In genomic region chr11:128152796-128153696, GRCh38 we compare ENCODE assay signal across 23 cellular contexts.
DNase-seq lines count a peak whose midpoint lies in the region; ATAC-seq, FAIRE-seq and TF ChIP-seq lines count a peak whose summit lies in the region.
"Had no signal": no experiment of that assay in that cellular context is flagged by ENCODE, and none has a peak within 500 bp of the region (broad histone marks: within the 10 kb centered on the region; RNA-seq: fewer than 3 reads in every experiment).

No MANE protein-coding gene starts in this region.

- H3K9me3 ChIP-seq in breast epithelium, result no peaks in the 10 kb centered on the region
- H3K9me3 ChIP-seq in K562 (replicated peaks; ENCODE audit: control insufficient read depth, insufficient read depth, low read depth, low read length), result no peaks in the 10 kb centered on the region
- no peaks in the 10 kb centered on the region for H3K9me3 ChIP-seq in spleen
- H3K9me3 ChIP-seq in tibial nerve, result no peaks in the 10 kb centered on the region

- H3K4me3 ChIP-seq in breast epithelium, result no peak overlapping the region
- no peak overlapping the region for H3K4me3 ChIP-seq in K562
- no peak overlapping the region for H3K4me3 ChIP-seq in spleen
- no peak overlapping the region for H3K4me3 ChIP-seq in tibial nerve
- H3K4me3 ChIP-seq: GM12878 had no signal

- BruUV-seq in MCF 10A (replicated peaks; lab: Mats Ljungman, UMichigan), result no TSS peak
- BruUV-seq in K562 (replicated peaks; lab: Mats Ljungman, UMichigan), result no TSS peak

- H3K9ac ChIP-seq in K562 (ENCODE audit: insufficient read depth in 1 of 2, low read depth in 2 of 2, low read length in 2 of 2), result no peak overlapping the region

- TF ChIP-seq RAD21 in K562 (CRISPR knock-in tag; conservative IDR thresholded peaks at IDR 0.05 in 1 of 2, IDR thresholded peaks at IDR 0.05 in 1 of 2), result no peak

- peaks cover 6% of the 10 kb centered on the region for H3K4me1 Mint-ChIP-seq in MCF 10A (ENCODE audit: insufficient read depth, unreplicated experiment)

- H3K9me3 Mint-ChIP-seq in MCF 10A (ENCODE audit: unreplicated experiment), result no peaks in the 10 kb centered on the region
- H3K9me3 Mint-ChIP-seq: CD8-positive, alpha-beta T cell had no signal

- H3K27ac ChIP-seq in breast epithelium (no peak overlapping the region), K562 (ENCODE audit: extremely low read depth, low read depth, low read length) (no peak overlapping the region), spleen (peak overlapping the region in 6 of 8 donors; percentile 58 to 78 (median 72)), tibial nerve (no peak overlapping the region)
- H3K27ac ChIP-seq: 22Rv1 had no signal

- DNase-seq in MCF 10A (ENCODE audit: unreplicated experiment) (no peak), breast epithelium (ENCODE audit: low spot score in 2 of 2) (no peak), K562 (ENCODE audit: extremely low read depth in 1 of 4, low spot score in 3 of 4) (no peak), lung microvascular endothelial cell (ENCODE audit: low read depth in 2 of 2) (peak; percentile 18 to 38), spleen (no peak), RKO (ENCODE audit: low spot score) (no peak), tibial nerve (ENCODE audit: low spot score in 2 of 2) (no peak)
- DNase-seq: C1 segment of cervical spinal cord; CD8-positive, alpha-beta T cell; DND-41; IMR-90; MV-4-11; NCI-H1694; NCI-H2081 treated with DMSO at 0.1 percent for 48 hours; NCI-H2171 treated with DMSO at 0.1 percent for 48 hours; NCI-H524 treated with DMSO at 0.1 percent for 48 hours; OCI-M1; SHP77 had no signal

- H3K9me1 ChIP-seq in K562 (ENCODE audit: control insufficient read depth, insufficient read depth, low read length), result no peaks in the 10 kb centered on the region

- FAIRE-seq in K562 (lab: Jason Lieb, UNC), result no peak
- FAIRE-seq: GM12878, H1, HTR-8/SVneo had no signal

- no peaks in the 10 kb centered on the region for H3K27me3 Mint-ChIP-seq in MCF 10A (ENCODE audit: insufficient read depth, unreplicated experiment)

- H3K79me2 ChIP-seq in K562 (ENCODE audit: control insufficient read depth, insufficient read depth, low read length), result no peaks in the 10 kb centered on the region

- no peak for ATAC-seq in K562
- ATAC-seq in GM18502 (IDR thresholded peaks at IDR 0.05; ENCODE audit: poor library complexity, unreplicated experiment), result no peak
- ATAC-seq: CD8-positive, alpha-beta T cell; GM12878 had no signal

- TF ChIP-seq EP300 in K562 (IDR thresholded peaks at IDR 0.05; ENCODE audit: low read length) (no peak), tibial nerve (IDR thresholded peaks at IDR 0.05) (no peak)

- POLR2A ChIA-PET in MCF 10A (lab: Yijun Ruan, JAX) (no interaction called here), K562 (lab: Yijun Ruan, JAX) (no interaction called here)

- TF ChIP-seq POLR2A in breast epithelium (IDR thresholded peaks at IDR 0.05), result no peak
- TF ChIP-seq POLR2A in K562 (conservative IDR thresholded peaks at IDR 0.05), result no peak
- no peak for TF ChIP-seq POLR2A in spleen (IDR thresholded peaks at IDR 0.05)
- TF ChIP-seq POLR2A in tibial nerve (IDR thresholded peaks at IDR 0.05), result no peak

- H3K4me1 ChIP-seq in breast epithelium (peaks cover 0 to 7% of the 10 kb centered on the region in 2 donors), K562 (replicated peaks in 1 of 2; ENCODE audit: control insufficient read depth in 2 of 2, insufficient read depth in 2 of 2, low read length in 2 of 2) (no peaks in the 10 kb centered on the region), spleen (peaks cover 0 to 19% (median 7%) of the 10 kb centered on the region in 6 donors), tibial nerve (peaks cover 0 to 4% (median 0%) of the 10 kb centered on the region in 4 donors)

- no peak overlapping the region for H3K4me2 ChIP-seq in K562 (ENCODE audit: insufficient read depth, low read length)

- H3K36me3 ChIP-seq in breast epithelium, result no peaks in the 10 kb centered on the region
- H3K36me3 ChIP-seq in K562 (ENCODE audit: control insufficient read depth, insufficient read depth, low read length), result no peaks in the 10 kb centered on the region
- no peaks in the 10 kb centered on the region for H3K36me3 ChIP-seq in spleen
- no peaks in the 10 kb centered on the region for H3K36me3 ChIP-seq in tibial nerve

- H4K20me1 ChIP-seq in K562 (replicated peaks; ENCODE audit: control insufficient read depth, insufficient read depth, low read length), result no peaks in the 10 kb centered on the region

- no peak overlapping the region for H2AFZ ChIP-seq in K562 (ENCODE audit: low read depth, low read length)

- CTCF ChIA-PET in MCF 10A (lab: Yijun Ruan, JAX), result no interaction called here
- CTCF ChIA-PET in K562 (lab: Yijun Ruan, JAX; ENCODE audit: low intra/inter-chr PET ratio), result no interaction called here

- H3K27ac Mint-ChIP-seq in MCF 10A (ENCODE audit: low read depth, unreplicated experiment), result peak overlapping the region; percentile 74
- H3K27ac Mint-ChIP-seq: CD8-positive, alpha-beta T cell had no signal

- TF ChIP-seq CTCF in MCF 10A (IDR thresholded peaks at IDR 0.05; ENCODE audit: unreplicated experiment), result no peak
- TF ChIP-seq CTCF in breast epithelium (IDR thresholded peaks at IDR 0.05), result no peak
- no peak for TF ChIP-seq CTCF in K562 (IDR thresholded peaks at IDR 0.05 in 2 of 3, conservative IDR thresholded peaks at IDR 0.05 in 1 of 3; ENCODE audit: insufficient read depth in 2 of 3, low read depth in 1 of 3, low read length in 3 of 3)
- TF ChIP-seq CTCF in spleen (IDR thresholded peaks at IDR 0.05 in 8 of 11, conservative IDR thresholded peaks at IDR 0.05 in 3 of 11), result no peak
- TF ChIP-seq CTCF in tibial nerve (IDR thresholded peaks at IDR 0.05), result no peak

- H3K4me3 Mint-ChIP-seq in MCF 10A (ENCODE audit: unreplicated experiment), result no peak overlapping the region
- H3K4me3 Mint-ChIP-seq: CD8-positive, alpha-beta T cell had no signal

- WGBS in K562 (ENCODE audit: insufficient coverage, low coverage, missing lambda C conversion rate), result 0% methylated on average over 6 of the region's 6 CpGs
- WGBS in spleen, 5 donors, result 73 to 82% (median 76%) methylated on average over 6 of the region's 6 CpGs
- WGBS in tibial nerve, 2 donors, result 82 to 83% methylated on average over 6 of the region's 6 CpGs

- intact Hi-C loops in MCF 10A (cut with micrococcal nuclease), result no loop called here
- intact Hi-C loops in breast epithelium (cut with DNase I; ENCODE audit: low total_unique reads), result no loop called here
- intact Hi-C loops in K562 (cut with micrococcal nuclease), result no loop called here
- intact Hi-C loops in spleen (cut with DNase I; ENCODE audit: low total_unique reads), result no loop called here

- in situ Hi-C loops in K562 (cut with MboI), result no loop called here

- no peaks in the 10 kb centered on the region for H3K36me3 Mint-ChIP-seq in MCF 10A (ENCODE audit: insufficient read depth, unreplicated experiment)
- H3K36me3 Mint-ChIP-seq: CD8-positive, alpha-beta T cell had no signal

- H3K27me3 ChIP-seq in breast epithelium (no peaks in the 10 kb centered on the region), K562 (ENCODE audit: control insufficient read depth in 2 of 2, insufficient read depth in 2 of 2, low read length in 2 of 2) (no peaks in the 10 kb centered on the region), spleen (replicated peaks in 1 of 7) (no peaks in the 10 kb centered on the region), tibial nerve (no peaks in the 10 kb centered on the region)

TF ChIP-seq in K562, 482 proteins besides CTCF, POLR2A, EP300 and RAD21:
- no peak for TF ChIP-seq THRAP3 (IDR thresholded peaks at IDR 0.05; ENCODE audit: borderline replicate concordance)
- TF ChIP-seq PCBP2 (IDR thresholded peaks at IDR 0.05; ENCODE audit: low read depth, low read length, poor library complexity, severe bottlenecking), result peak; percentile 36
- 0 out of 2 replicates have a peak, but pooled peaks have one; percentile 14 for TF ChIP-seq ZNF512 (tag; IDR thresholded peaks at IDR 0.05)
TF ChIP-seq in K562: peak in this region for 2.

Comparison
In these comparisons a context has a peak if more than half of its experiments do, and no peak if none do; other contexts are left out.
1. DNase-seq: peak in lung microvascular endothelial cell (2 of 2); none in MCF 10A (single experiment), breast epithelium (0 of 2), K562 (0 of 4), spleen (single experiment), RKO (single experiment) and tibial nerve (0 of 2).
2. H3K27ac ChIP-seq: peak in spleen (6 of 8); none in breast epithelium (0 of 2), K562 (single experiment) and tibial nerve (0 of 4).